8 cellular contexts compared by ENCODE assay signal in the genomic region with DNA sequence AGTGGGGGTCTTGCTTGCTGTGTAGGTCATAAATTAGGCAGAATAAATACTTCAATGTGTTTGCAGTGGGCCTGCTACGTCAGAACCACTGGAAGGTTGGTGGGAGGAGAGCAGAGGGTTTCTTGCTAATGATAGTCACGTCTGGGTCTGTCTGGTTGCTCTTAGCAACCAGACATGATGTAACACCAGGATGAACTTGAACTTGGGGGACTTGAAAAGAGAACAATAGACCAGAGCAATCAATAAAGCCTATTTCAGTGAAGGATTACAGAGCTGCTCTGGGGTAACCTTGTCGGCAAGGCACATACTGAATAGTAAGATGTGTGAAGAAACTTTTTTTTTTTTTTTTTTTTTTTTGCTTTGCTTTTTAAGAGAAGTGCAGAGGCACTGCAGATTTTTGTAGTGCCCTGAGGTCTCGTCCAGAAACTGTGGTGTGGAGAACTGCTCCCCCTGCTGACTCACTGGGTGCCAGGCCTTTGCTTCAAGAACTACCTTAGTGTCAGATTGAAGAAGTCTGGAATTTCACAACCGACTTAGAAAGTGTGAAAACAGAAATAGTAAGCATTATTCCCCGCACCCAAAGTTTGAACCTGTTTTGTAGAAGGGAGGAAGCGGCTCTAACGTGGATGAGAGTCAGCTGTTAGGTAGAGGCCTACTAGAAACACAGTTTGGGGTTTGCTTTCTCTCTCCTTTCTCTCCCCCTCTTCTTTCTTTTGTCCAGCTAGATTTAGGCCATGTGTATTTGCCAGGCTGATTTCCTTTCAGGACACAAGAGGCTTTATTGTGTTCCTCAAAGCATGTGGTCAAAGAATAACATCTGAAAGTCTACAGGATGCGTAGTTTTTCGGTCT.
DNase-seq lines count a peak whose midpoint lies in the region; TF ChIP-seq lines count a peak whose summit lies in the region.

No MANE protein-coding gene starts in this region.

- H2AFZ ChIP-seq in trophoblast cell (ENCODE audit: insufficient read depth, low read length, poor library complexity), result no peak overlapping the region

- no peak overlapping the region for H3K14ac ChIP-seq in trophoblast cell (ENCODE audit: low read length)

- no peak overlapping the region for H3K23ac ChIP-seq in trophoblast cell (ENCODE audit: low read length)

- peaks cover 10% of the 10 kb centered on the region for H3K27me3 Mint-ChIP-seq in glutamatergic neuron (ENCODE audit: unreplicated experiment)

- no peak for TF ChIP-seq POLR2A in thyroid gland (IDR thresholded peaks at IDR 0.05)

- WGBS in trophoblast cell (ENCODE audit: extremely low coverage, insufficient coverage, insufficient read length), result no CpG with 5 or more reads among the region's 10 CpGs
- 17 to 21% methylated on average over 10 of the region's 10 CpGs for WGBS in thyroid gland, 2 donors

- no peak overlapping the region for H3K27ac ChIP-seq in trophoblast cell (ENCODE audit: low read depth, low read length)
- peak overlapping the region; percentile 46 to 82 (median 74) for H3K27ac ChIP-seq in thyroid gland

- no peak overlapping the region for H3K4ac ChIP-seq in trophoblast cell (ENCODE audit: low read depth, low read length)

- H3K18ac ChIP-seq in trophoblast cell (ENCODE audit: low read length), result no peak overlapping the region

- H2BK120ac ChIP-seq in trophoblast cell (ENCODE audit: insufficient read depth, low read length, poor library complexity), result no peak overlapping the region

- H3K4me3 ChIP-seq in trophoblast cell (ENCODE audit: low read depth, low read length) (no peak overlapping the region), thyroid gland (replicated peaks in 1 of 3) (no peak overlapping the region)

- H3K27me3 ChIP-seq in trophoblast cell (ENCODE audit: insufficient read depth, low read length) (no peaks in the 10 kb centered on the region), thyroid gland (no peaks in the 10 kb centered on the region)

- peak; percentile 73 for DNase-seq in DMS79 treated with DMSO at 0.1 percent for 48 hours (lab: John Stamatoyannopoulos, UW)
- DNase-seq in HCEC 1CT, result peak; percentile 86
- peak; percentile 91 for DNase-seq in NAMALWA (ENCODE audit: low spot score)
- peak; percentile 84 for DNase-seq in SK-N-DZ (ENCODE audit: low spot score)
- DNase-seq in activated naive CD4-positive, alpha-beta T cell treated with anti-CD3 and anti-CD28 coated beads, Interleukin-2, amount 50 U/mL, for 16 hours, result peak; percentile 70
- DNase-seq in glutamatergic neuron, result peak; percentile 78
- DNase-seq in trophoblast cell, result peak; percentile 85 to 93
- peak; percentile 93 for DNase-seq in thyroid gland

- peaks cover 25% of the 10 kb centered on the region for H3K4me1 Mint-ChIP-seq in glutamatergic neuron (ENCODE audit: low read depth, unreplicated experiment)

- H4K91ac ChIP-seq in trophoblast cell (ENCODE audit: low read depth, low read length), result no peak overlapping the region

- H3K4me1 ChIP-seq in trophoblast cell (ENCODE audit: control insufficient read depth in 1 of 2, insufficient read depth in 2 of 2, low read length in 2 of 2) (peaks cover 0 to 5% of the 10 kb centered on the region in 2 experiments), thyroid gland (peaks cover 50 to 52% of the 10 kb centered on the region in 2 donors)

- intact Hi-C loops in thyroid gland (cut with DNase I), result loop anchor here (5.0 kb wide), 1 partner anchor 401 kb away; no protein-coding TSS in a partner anchor

- H3K9ac ChIP-seq in trophoblast cell (ENCODE audit: low read length), result no peak overlapping the region

- no peaks in the 10 kb centered on the region for H3K36me3 ChIP-seq in trophoblast cell (ENCODE audit: control insufficient read depth in 1 of 2, insufficient read depth in 2 of 2, low read length in 2 of 2)
- H3K36me3 ChIP-seq in thyroid gland, result no peaks in the 10 kb centered on the region

- no peak overlapping the region for H3K4me2 ChIP-seq in trophoblast cell (ENCODE audit: low read length)

- no peak overlapping the region for H4K12ac ChIP-seq in trophoblast cell (ENCODE audit: low read depth, low read length)

- no peak overlapping the region for H2BK12ac ChIP-seq in trophoblast cell (ENCODE audit: low read length)

- peak overlapping the region; percentile 77 for H3K27ac Mint-ChIP-seq in glutamatergic neuron (ENCODE audit: unreplicated experiment)

- peak overlapping the region; percentile 46 for H3K4me3 Mint-ChIP-seq in glutamatergic neuron (ENCODE audit: unreplicated experiment)

- no peak overlapping the region for H2AK5ac ChIP-seq in trophoblast cell (ENCODE audit: low read length)

- H3K79me2 ChIP-seq in trophoblast cell (ENCODE audit: control insufficient read depth, insufficient read depth, low read length, poor library complexity), result no peaks in the 10 kb centered on the region

- peaks cover 1% of the 10 kb centered on the region for H3K79me1 ChIP-seq in trophoblast cell (ENCODE audit: low read length)

- no peak overlapping the region for H2BK5ac ChIP-seq in trophoblast cell (ENCODE audit: low read depth, low read length, poor library complexity)

- no peaks in the 10 kb centered on the region for H3K36me3 Mint-ChIP-seq in glutamatergic neuron (ENCODE audit: unreplicated experiment)

- no peak overlapping the region for H4K8ac ChIP-seq in trophoblast cell (ENCODE audit: low read depth, low read length)

- peaks cover 12% of the 10 kb centered on the region for H3K9me3 Mint-ChIP-seq in glutamatergic neuron (ENCODE audit: unreplicated experiment)

- TF ChIP-seq CTCF in glutamatergic neuron (IDR thresholded peaks at IDR 0.05; ENCODE audit: partially characterized antibody, unreplicated experiment), result peak; percentile 75
- TF ChIP-seq CTCF in thyroid gland (IDR thresholded peaks at IDR 0.05), result peak; percentile 30 to 87 (median 74)

- H3K9me3 ChIP-seq in trophoblast cell (ENCODE audit: insufficient read depth, low read depth, low read length) (no peaks in the 10 kb centered on the region), thyroid gland (no peaks in the 10 kb centered on the region)
